Comparison of ENCODE assay signal across 9 cellular contexts in genomic region chr16:58733671-58734458, GRCh38. TPM values are rescaled to one million over a fixed set of nuclear protein-coding genes. Genes with fewer than 3 reads are reported as not detected.
DNase-seq lines count a peak whose midpoint lies in the region; ATAC-seq, FAIRE-seq and TF ChIP-seq lines count a peak whose summit lies in the region.
"Had no signal": no experiment of that assay in that cellular context is flagged by ENCODE, and none has a peak within 500 bp of the region (broad histone marks: within the 10 kb centered on the region; RNA-seq: fewer than 3 reads in every experiment).

TSS of gene GOT2 (minus strand) at chr16:58734316. CDS start at chr16:58734228, 88 bp downstream.

- intact Hi-C loops in activated B cell treated with CpG ODN at 0.5 μM for 24 hours (cut with micrococcal nuclease), result loop anchor here (1.0 to 5.0 kb wide), 7 partner anchors 22 to 1287 kb away; partner anchors contain the start of genes CFAP20, CIAPIN1, COQ9 and GINS3

- H3K4me1 ChIP-seq in keratinocyte (ENCODE audit: control insufficient read depth, extremely low read depth, insufficient read depth, low read length), result peaks cover 36% of the 10 kb centered on the region

- no peaks in the 10 kb centered on the region for H3K27me3 ChIP-seq in AG04450 (ENCODE audit: control insufficient read depth, insufficient read depth, low read length)
- no peaks in the 10 kb centered on the region for H3K27me3 ChIP-seq in keratinocyte (ENCODE audit: control insufficient read depth, extremely low read depth, insufficient read depth, low read length)

- peaks cover 52% of the 10 kb centered on the region for H3K79me2 ChIP-seq in keratinocyte (ENCODE audit: control insufficient read depth, insufficient read depth, low read length)

- ATAC-seq in GM18868 (IDR thresholded peaks at IDR 0.05; ENCODE audit: unreplicated experiment) (peak; percentile 93), HG03108 (IDR thresholded peaks at IDR 0.05; ENCODE audit: unreplicated experiment) (peak; percentile 88), activated B cell treated with CpG ODN at 0.5 μM for 24 hours (ENCODE audit: low read depth) (peak; percentile 95)

- CTCF ChIA-PET in AG04450 (lab: Charles Lee) (interaction anchor here (0.5 kb wide), 1 partner anchor 9 kb away, joined by 4 read pairs; no protein-coding TSS in a partner anchor), activated B cell treated with CpG ODN at 0.5 μM for 24 hours (lab: Charles Lee) (interaction anchor here (0.5 to 1.4 kb wide), 2 partner anchors 9 to 22 kb away, joined by 3 read pairs; no protein-coding TSS in a partner anchor)

- TF ChIP-seq CTCF in AG04450 (IDR thresholded peaks at IDR 0.05; ENCODE audit: low read depth, low read length), result peak; percentile 90
- no peak for TF ChIP-seq CTCF in activated B cell treated with CpG ODN at 0.5 μM for 24 hours (IDR thresholded peaks at IDR 0.05)
- peak; percentile 91 to 99 (median 96) for TF ChIP-seq CTCF in keratinocyte (optimal IDR thresholded peaks at IDR 0.05 in 1 of 3, IDR thresholded peaks at IDR 0.05 in 1 of 3, conservative IDR thresholded peaks at IDR 0.05 in 1 of 3; ENCODE audit: extremely low read depth in 1 of 3, insufficient read depth in 2 of 3, low read length in 3 of 3)

- H3K9me3 Mint-ChIP-seq in activated B cell treated with CpG ODN at 0.5 μM for 24 hours, result no peaks in the 10 kb centered on the region

- peaks cover 7% of the 10 kb centered on the region for H4K20me1 ChIP-seq in keratinocyte (ENCODE audit: control insufficient read depth, extremely low read depth, insufficient read depth, low read length)

- no peaks in the 10 kb centered on the region for H3K9me1 ChIP-seq in keratinocyte (ENCODE audit: control insufficient read depth, extremely low read depth, insufficient read depth, low read length)

- H3K36me3 Mint-ChIP-seq in activated B cell treated with CpG ODN at 0.5 μM for 24 hours (ENCODE audit: low read depth), result peaks cover 9% of the 10 kb centered on the region

- H3K9me3 ChIP-seq in AG04450 (ENCODE audit: control insufficient read depth, insufficient read depth, low read length), result no peaks in the 10 kb centered on the region; the same call in 1 of the 2 replicates
- H3K9me3 ChIP-seq in keratinocyte (ENCODE audit: control insufficient read depth, low read depth, low read length), result no peaks in the 10 kb centered on the region

- H3K4me2 ChIP-seq in keratinocyte (ENCODE audit: control insufficient read depth, extremely low read depth, insufficient read depth, low read depth, low read length), result peak within 1 kb of the TSS; percentile 85

- H3K9ac ChIP-seq in keratinocyte (ENCODE audit: control insufficient read depth, extremely low read depth, insufficient read depth, low read length), result peak within 1 kb of the TSS; percentile 87

- FAIRE-seq in keratinocyte (lab: Jason Lieb, UNC), result peak; percentile 57
- FAIRE-seq: TTC549 had no signal

- peaks cover 0 to 8% of the 10 kb centered on the region in 2 experiments for H3K36me3 ChIP-seq in keratinocyte (ENCODE audit: control insufficient read depth in 2 of 2, extremely low read depth in 1 of 2, insufficient read depth in 2 of 2, low read length in 2 of 2)

- DNase-seq in AG04450 (ENCODE audit: low read depth, low spot score), result peak; percentile 41
- peak; percentile 69 for DNase-seq in NCI-H2196 (lab: John Stamatoyannopoulos, UW; ENCODE audit: unreplicated experiment)
- DNase-seq in activated B cell treated with CpG ODN at 0.5 μM for 24 hours, result peak; percentile 77
- peak; percentile 71 for DNase-seq in central memory CD4-positive, alpha-beta T cell
- peak; percentile 19 for DNase-seq in keratinocyte (ENCODE audit: low read depth, low spot score)
- DNase-seq in stimulated activated CD4-positive, alpha-beta T cell treated with anti-CD3 and anti-CD28 coated beads, Interleukin-15, amount 100 ng/mL, for 1 hour (ENCODE audit: low read depth in 1 of 2, low spot score in 1 of 2), result peak; percentile 53 to 71

- peak within 1 kb of the TSS; percentile 98 for H3K4me3 Mint-ChIP-seq in activated B cell treated with CpG ODN at 0.5 μM for 24 hours

- peak within 1 kb of the TSS; percentile 61 for H3K27ac ChIP-seq in AG04450 (ENCODE audit: low read depth, low read length)
- H3K27ac ChIP-seq in keratinocyte (ENCODE audit: control insufficient read depth, insufficient read depth, low read length), result peak within 1 kb of the TSS; percentile 78

- peak within 1 kb of the TSS; percentile 62 for H3K27ac Mint-ChIP-seq in activated B cell treated with CpG ODN at 0.5 μM for 24 hours

- H3K4me1 Mint-ChIP-seq in activated B cell treated with CpG ODN at 0.5 μM for 24 hours, result peaks cover 36% of the 10 kb centered on the region

- dilution Hi-C loops in keratinocyte (cut with MboI; ENCODE audit: extremely low pct_ligation_motif_present, low sequenced_read_pairs), result no loop called here

- H3K27me3 Mint-ChIP-seq in activated B cell treated with CpG ODN at 0.5 μM for 24 hours, result no peaks in the 10 kb centered on the region

- H3K4me3 ChIP-seq in AG04450 (ENCODE audit: low read depth, low read length) (peak within 1 kb of the TSS; percentile 84), keratinocyte (ENCODE audit: control insufficient read depth in 2 of 3, extremely low read depth in 1 of 3, insufficient read depth in 2 of 3, low read depth in 1 of 3, low read length in 3 of 3) (peak within 1 kb of the TSS; percentile 73 to 92 (median 86))

- POLR2A ChIA-PET in AG04450 (lab: Yijun Ruan, JAX) (no interaction called here), activated B cell treated with CpG ODN at 0.5 μM for 24 hours (lab: Charles Lee) (interaction anchor here (0.6 to 1.6 kb wide), 2 partner anchors 49 to 366 kb away, joined by 5 to 10 read pairs; partner anchors contain the start of gene SLC38A7)

- H2AFZ ChIP-seq in keratinocyte (ENCODE audit: control insufficient read depth, low read length), result peak within 1 kb of the TSS; percentile 97

RNA-seq across cellular contexts. Expression of gene GOT2, which starts in this region (rescaled TPM):
- polyA plus RNA-seq in AG04450 (2011; rRNA removed), result 98.2 and 99.8 TPM in 2 replicates
- polyA minus RNA-seq in AG04450 (2011; rRNA and poly(A)+ RNA removed), result 88.8 and 89.2 TPM in 2 replicates
- total RNA-seq in activated B cell treated with CpG ODN at 0.5 μM for 24 hours, result 53.6 and 59.2 TPM in 2 replicates
- 46.2 to 174 TPM (median 99.2 TPM) in 3 replicates for polyA plus RNA-seq in keratinocyte
- 30.6 TPM for polyA plus RNA-seq in keratinocyte (2011; ENCODE audit: low read depth)
- polyA plus RNA-seq in keratinocyte (2011; cell fraction: cytosol; rRNA removed), result 141 and 184 TPM in 2 replicates
- 153 and 156 TPM in 2 replicates for polyA plus RNA-seq in keratinocyte (2011; cell fraction: nucleus; rRNA removed)
- 81.5 and 149 TPM in 2 replicates for polyA plus RNA-seq in keratinocyte (2012; ENCODE audit: low replicate concordance)
- 55.8 to 120 TPM (median 100 TPM) in 3 replicates for polyA minus RNA-seq in keratinocyte
- polyA minus RNA-seq in keratinocyte (2011; cell fraction: cytosol; rRNA and poly(A)+ RNA removed), result 196 TPM
- polyA minus RNA-seq in keratinocyte (2011; cell fraction: nucleus; rRNA and poly(A)+ RNA removed), result 52.1 and 90.0 TPM in 2 replicates

Comparison
In these comparisons a context has a peak if more than half of its experiments do, and no peak if none do; other contexts are left out.
1. Peak in every context shown above with its lines: DNase-seq, ATAC-seq, H3K4me3 ChIP-seq and H3K27ac ChIP-seq.
2. DNase-seq: peak in every context shown above with its lines; median percentile 77 in activated B cell treated with CpG ODN at 0.5 μM for 24 hours; 71 in central memory CD4-positive, alpha-beta T cell; 69 in NCI-H2196; 62 in stimulated activated CD4-positive, alpha-beta T cell treated with anti-CD3 and anti-CD28 coated beads, Interleukin-15, amount 100 ng/mL, for 1 hour; 41 in AG04450; 19 in keratinocyte.